Comparison of ENCODE assay signal across 19 cellular contexts in genomic region chr17:38600416-38600815, GRCh38. TPM values are rescaled to one million over a fixed set of nuclear protein-coding genes. Genes with fewer than 3 reads are reported as not detected.
DNase-seq lines count a peak whose midpoint lies in the region; ATAC-seq, FAIRE-seq and TF ChIP-seq lines count a peak whose summit lies in the region.
"Had no signal": no experiment of that assay in that cellular context is flagged by ENCODE, and none has a peak within 500 bp of the region (broad histone marks: within the 10 kb centered on the region; RNA-seq: fewer than 3 reads in every experiment).

No MANE protein-coding gene starts in this region.

- no peak for TF ChIP-seq RAD21 in H1 (IDR thresholded peaks at IDR 0.05 in 1 of 2, conservative IDR thresholded peaks at IDR 0.05 in 1 of 2; ENCODE audit: low read depth in 2 of 2, low read length in 2 of 2)

- H3K36me3 ChIP-seq in H7 (replicated peaks; ENCODE audit: control insufficient read depth, insufficient read depth, low read length) = no peaks in the 10 kb centered on the region
- H3K36me3 ChIP-seq in RWPE2 (ENCODE audit: low read depth) = no peaks in the 10 kb centered on the region
- H3K36me3 ChIP-seq in H1 (ENCODE audit: control insufficient read depth in 2 of 4, insufficient read depth in 4 of 4, low read length in 3 of 4) = no peaks in the 10 kb centered on the region
- H3K36me3 ChIP-seq in osteoblast (ENCODE audit: insufficient read depth, low read length) = no peaks in the 10 kb centered on the region
- no peaks in the 10 kb centered on the region for H3K36me3 ChIP-seq in sigmoid colon
- H3K36me3 ChIP-seq: SJCRH30 had no signal

- no peak overlapping the region for H2AFZ ChIP-seq in H1 (ENCODE audit: low read length)
- H2AFZ ChIP-seq in osteoblast (ENCODE audit: low read length) = no peak overlapping the region

- H3K23me2 ChIP-seq in H1 (ENCODE audit: low read depth, low read length) = peaks cover 8% of the 10 kb centered on the region; the same call in 1 of the 2 replicates

- no peak for ATAC-seq in RWPE2 (ENCODE audit: low read depth)
- no peak for ATAC-seq in SK-N-SH treated with all-trans-retinoic acid at 6 μM for 48 hours
- no peak for ATAC-seq in HG02973 (IDR thresholded peaks at IDR 0.05; ENCODE audit: unreplicated experiment)

- WGBS in H1 (ENCODE audit: extremely low coverage in 1 of 2, insufficient coverage in 1 of 2, insufficient read length in 1 of 2, insufficient replicate concordance in 2 of 2, low coverage in 1 of 2, low lambda C conversion rate in 2 of 2, missing lambda C conversion rate in 1 of 2), 2 experiments = 40% methylated on average over 2 of the region's 4 CpGs; no CpG with 5 or more reads in 1 of the 2 experiments
- WGBS in sigmoid colon, 2 donors = 73 to 78% methylated on average over 4 of the region's 4 CpGs

- H3K4me1 ChIP-seq in RWPE2 (ENCODE audit: insufficient read depth, poor library complexity, severe bottlenecking) (no peaks in the 10 kb centered on the region), H1 (replicated peaks in 1 of 4; ENCODE audit: control insufficient read depth in 3 of 4, insufficient read depth in 4 of 4, low read length in 3 of 4) (peaks cover 16 to 61% (median 53%) of the 10 kb centered on the region in 4 experiments), osteoblast (ENCODE audit: insufficient read depth, low read length) (no peaks in the 10 kb centered on the region), sigmoid colon (peaks cover 0 to 32% (median 23%) of the 10 kb centered on the region in 4 donors)
- H3K4me1 ChIP-seq: SJCRH30 had no signal

- no peak overlapping the region for H2BK120ac ChIP-seq in H1 (replicated peaks; ENCODE audit: low read depth, low read length)

- H3K27ac ChIP-seq in RWPE2 (ENCODE audit: poor library complexity, severe bottlenecking) = no peak overlapping the region
- H3K27ac ChIP-seq in H1 (ENCODE audit: low read depth, low read length) = no peak overlapping the region
- H3K27ac ChIP-seq in osteoblast (ENCODE audit: low read depth, low read length) = no peak overlapping the region
- no peak overlapping the region for H3K27ac ChIP-seq in sigmoid colon
- H3K27ac ChIP-seq: SJCRH30 had no signal

- H4K5ac ChIP-seq in H1 (ENCODE audit: insufficient read length, low read depth, low read length) = no peak overlapping the region

- H3K9ac ChIP-seq in H1 (replicated peaks in 1 of 4; ENCODE audit: extremely low read depth in 1 of 4, low read depth in 3 of 4, low read length in 3 of 4) = no peak overlapping the region

- H3K14ac ChIP-seq in H1 (ENCODE audit: insufficient read length) = no peak overlapping the region

- H3K56ac ChIP-seq in H1 (replicated peaks; ENCODE audit: insufficient read length, low read depth, low read length) = no peak overlapping the region

- H3K4ac ChIP-seq in H1 (replicated peaks; ENCODE audit: insufficient read length, low read depth, low read length) = no peak overlapping the region

- TF ChIP-seq EP300 in H1 (IDR thresholded peaks at IDR 0.05; ENCODE audit: borderline replicate concordance in 1 of 2, low read depth in 2 of 2, low read length in 2 of 2) = no peak
- no peak for TF ChIP-seq EP300 in sigmoid colon (IDR thresholded peaks at IDR 0.05)

- H3K18ac ChIP-seq in H1 (ENCODE audit: extremely low read depth, low read length) = no peak overlapping the region

- peaks cover 2% of the 10 kb centered on the region in 2 experiments for H4K20me1 ChIP-seq in H1 (replicated peaks in 1 of 2; ENCODE audit: control insufficient read depth in 1 of 2, insufficient read depth in 2 of 2, low read length in 2 of 2)
- H4K20me1 ChIP-seq in osteoblast (ENCODE audit: insufficient read depth, low read length) = peaks cover 4% of the 10 kb centered on the region

- no peak overlapping the region for H4K8ac ChIP-seq in H1 (ENCODE audit: extremely low read depth, insufficient read depth, low read length)

- H3K23ac ChIP-seq in H1 (ENCODE audit: insufficient read length) = no peak overlapping the region

- POLR2A ChIA-PET in H1 (lab: Charles Lee; ENCODE audit: partially characterized antibody) = interaction anchor here (0.6 to 6.5 kb wide), 10 partner anchors 9 to 148 kb away, joined by 3 to 45 read pairs (median 4); no protein-coding TSS in a partner anchor

- TF ChIP-seq CTCF in RWPE2 (IDR thresholded peaks at IDR 0.05; ENCODE audit: poor library complexity, severe bottlenecking) = no peak
- no peak for TF ChIP-seq CTCF in H1 (IDR thresholded peaks at IDR 0.05; ENCODE audit: control extremely low read depth in 1 of 3, insufficient read depth in 1 of 3, low read depth in 1 of 3, low read length in 3 of 3)
- TF ChIP-seq CTCF in osteoblast (IDR thresholded peaks at IDR 0.05; ENCODE audit: extremely low read depth, low read depth, low read length) = no peak
- no peak for TF ChIP-seq CTCF in sigmoid colon (IDR thresholded peaks at IDR 0.05)

- H3K9me3 ChIP-seq in RWPE2 (ENCODE audit: severe bottlenecking) (no peaks in the 10 kb centered on the region), H1 (ENCODE audit: insufficient read depth in 2 of 2, low read depth in 1 of 2, low read length in 1 of 2) (no peaks in the 10 kb centered on the region), osteoblast (ENCODE audit: low read depth, low read length) (no peaks in the 10 kb centered on the region), sigmoid colon (no peaks in the 10 kb centered on the region)
- H3K9me3 ChIP-seq: SJCRH30 had no signal

- 0 out of 2 replicates have a peak overlapping the region, but pooled peaks have one; percentile 56 for H2BK12ac ChIP-seq in H1 (ENCODE audit: low read depth, low read length)

- DNase-seq in H7 = peak; percentile 70
- peak; percentile 34 for DNase-seq in RWPE2 (ENCODE audit: low spot score)
- DNase-seq in H1 (ENCODE audit: low read depth in 1 of 2, low spot score in 2 of 2) = no peak
- DNase-seq in osteoblast (ENCODE audit: insufficient read length, low spot score, missing footprints) = peak; percentile 63
- DNase-seq in sigmoid colon = no peak
- DNase-seq: CD4-positive, alpha-beta memory T cell; DMS79 treated with DMSO at 0.1 percent for 48 hours; HFFc6; MM.1S; NCI-H1092 treated with DMSO at 0.1 percent for 48 hours; NCI-H2081 treated with DMSO at 0.1 percent for 48 hours; NCI-H2227 treated with DMSO at 0.1 percent for 48 hours; NCI-H69; RPMI8226; SJCRH30 had no signal

- H3K4me3 ChIP-seq in H7 (ENCODE audit: insufficient read depth, low read depth, low read length) = no peak overlapping the region
- H3K4me3 ChIP-seq in RWPE2 (ENCODE audit: severe bottlenecking) = no peak overlapping the region
- H3K4me3 ChIP-seq in H1 (ENCODE audit: extremely low read depth in 1 of 4, insufficient read depth in 2 of 4, low read depth in 3 of 4, low read length in 4 of 4) = no peak overlapping the region
- no peak overlapping the region for H3K4me3 ChIP-seq in osteoblast (ENCODE audit: insufficient read depth, low read length)
- no peak overlapping the region for H3K4me3 ChIP-seq in sigmoid colon
- H3K4me3 ChIP-seq: SJCRH30 had no signal

- peak overlapping the region; percentile 95; the same call in 1 of the 2 replicates for H2BK15ac ChIP-seq in H1 (ENCODE audit: low read length)

- intact Hi-C loops in sigmoid colon (cut with DNase I) = loop anchor here (10.0 kb wide), 1 partner anchor 246 kb away; the partner anchor contains the start of gene SOCS7

- H3K4me2 ChIP-seq in H1 (ENCODE audit: insufficient read depth in 1 of 2, low read depth in 2 of 2, low read length in 2 of 2) = peak overlapping the region; percentile 14 to 90; a peak in 1 of 4 replicates
- H3K4me2 ChIP-seq in osteoblast (ENCODE audit: insufficient read depth, low read length) = no peak overlapping the region

- H3K27me3 ChIP-seq in H7 (ENCODE audit: control insufficient read depth, insufficient read depth, low read length) (peaks cover 47% of the 10 kb centered on the region), RWPE2 (ENCODE audit: insufficient read depth, poor library complexity, severe bottlenecking) (no peaks in the 10 kb centered on the region), H1 (replicated peaks in 1 of 4; ENCODE audit: control insufficient read depth in 3 of 4, extremely low read depth in 1 of 4, insufficient read depth in 3 of 4, low read length in 3 of 4) (peaks cover 2 to 28% (median 24%) of the 10 kb centered on the region in 4 experiments), osteoblast (ENCODE audit: insufficient read depth, low read length) (peaks cover 78% of the 10 kb centered on the region), sigmoid colon (peaks cover 0 to 18% (median 0%) of the 10 kb centered on the region in 3 donors)

- 0 out of 2 replicates have a peak, but pooled peaks cover 8% of the 10 kb centered on the region for H3K79me1 ChIP-seq in H1 (ENCODE audit: low read depth, low read length)

- CTCF ChIA-PET in H1 (lab: Charles Lee; ENCODE audit: partially characterized antibody) = interaction anchor here (0.6 to 32.0 kb wide), 6 partner anchors 9 to 154 kb away, joined by 3 to 914 read pairs (median 204); partner anchors contain the start of gene EPOP

- no peak for TF ChIP-seq POLR2A in H1 (IDR thresholded peaks at IDR 0.05; ENCODE audit: control extremely low read depth in 1 of 2, low read depth in 2 of 2, low read length in 2 of 2)
- TF ChIP-seq POLR2A in sigmoid colon (IDR thresholded peaks at IDR 0.05) = no peak

- peak overlapping the region; percentile 94 for H2AK5ac ChIP-seq in H1 (ENCODE audit: low read depth, low read length)

- H3K79me2 ChIP-seq in H1 (ENCODE audit: control insufficient read depth in 1 of 2, insufficient read depth in 2 of 2, low read length in 2 of 2) (peaks cover 0 to 3% of the 10 kb centered on the region in 2 experiments; a peak in 1 of 4 replicates), osteoblast (ENCODE audit: insufficient read depth, low read length) (no peaks in the 10 kb centered on the region)

- no peak for FAIRE-seq in H1 (lab: Jason Lieb, UNC)
- FAIRE-seq: D721Med, G401.6 had no signal

- H4K91ac ChIP-seq in H1 (replicated peaks; ENCODE audit: insufficient read length, low read length) = peak overlapping the region; percentile 81

- H2BK20ac ChIP-seq in H1 (ENCODE audit: low read length) = peak overlapping the region; percentile 86; the same call in 1 of the 2 replicates

- H2BK5ac ChIP-seq in H1 (ENCODE audit: low read depth, low read length) = peak overlapping the region; percentile 26; the same call in 1 of the 2 replicates

TF ChIP-seq in SK-N-SH treated with all-trans-retinoic acid at 6 μM for 48 hours, 23 proteins besides CTCF, POLR2A, EP300 and RAD21 (continues in another document):
- TF ChIP-seq TCF4 (CRISPR knock-in tag; IDR thresholded peaks at IDR 0.05; ENCODE audit: borderline replicate concordance) = no peak

RNA-seq across cellular contexts. Expression of gene SRCIN1, which starts 5.3 kb away (rescaled TPM):
- total RNA-seq in H7 (2014; rRNA removed; shearing (Covaris generic)) = 2.3 TPM in 2 replicates
- 3.8 and 4.1 TPM in 2 replicates for total RNA-seq in H1 (2021; fragmentation: NEBNext Ultra II Directional; extraction: Animal tissue kit (Norgen Biotek cat#: 25700))
- polyA plus RNA-seq in H1 (2011; rRNA removed) = 2.8 and 4.2 TPM in 2 replicates
- 2.3 TPM for polyA plus RNA-seq in H1 (2011; cell fraction: cytosol; rRNA removed)
- polyA plus RNA-seq in H1 (2011; cell fraction: nucleus; rRNA removed) = 14.3 TPM
- polyA plus RNA-seq in H1 (2012, experiment 1 of 2) = 5.2 to 6.7 TPM (median 6.1 TPM) in 4 replicates
- polyA plus RNA-seq in H1 (2012, experiment 2 of 2) = 2.0 TPM
- polyA plus RNA-seq in H1 (2013, experiment 1 of 2) = 1.7 TPM
- polyA plus RNA-seq in H1 (2013, experiment 2 of 2) = 1.3 TPM
- polyA minus RNA-seq in H1 (2011; rRNA and poly(A)+ RNA removed) = 2.0 and 3.7 TPM in 2 replicates
- polyA minus RNA-seq in H1 (2011; cell fraction: cytosol; rRNA and poly(A)+ RNA removed) = 5.5 TPM
- polyA minus RNA-seq in H1 (2011; cell fraction: nucleus; rRNA and poly(A)+ RNA removed) = 9.6 TPM
- not detected in 2 replicates for total RNA-seq in osteoblast
- 1 to 10 TPM in 3 of 4 donors, under 1 TPM in 1; 0.81 to 9.4 (median 1.7) TPM for total RNA-seq in sigmoid colon
- 1 to 10 TPM in 2 of 3 donors, not detected in 1; 1.1 to 1.2 TPM for polyA plus RNA-seq in sigmoid colon
- total RNA-seq: HFFc6 had no signal
- polyA plus RNA-seq: CD4-positive, alpha-beta memory T cell had no signal

Comparison
In these comparisons a context has a peak if more than half of its experiments do, and no peak if none do; other contexts are left out.
1. DNase-seq: peak in H7 (single experiment), RWPE2 (single experiment) and osteoblast (single experiment); none in H1 (0 of 2) and sigmoid colon (single experiment).